ENCODE assay signal across 18 cellular contexts in genomic region chr9:33880562-33881089, GRCh38.
A peak's percentile ranks its signal among the peaks of the same experiment; 100 is the strongest.
DNase-seq lines count a peak whose midpoint lies in the region; ATAC-seq lines count a peak whose summit lies in the region.
"Had no signal": no experiment of that assay in that cellular context is flagged by ENCODE, and none has a peak within 500 bp of the region (broad histone marks: within the 10 kb centered on the region; RNA-seq: fewer than 3 reads in every experiment).

No MANE protein-coding gene starts in this region.

- H3K4ac ChIP-seq in neuronal stem cell (ENCODE audit: low read length), result no peak overlapping the region

- CTCF ChIA-PET in activated CD4-positive, alpha-beta memory T cell treated with anti-CD3 and anti-CD28 coated beads for 36 hours (lab: Charles Lee), result interaction anchor here (1.1 kb wide), 1 partner anchor 29 kb away, joined by 3 read pairs; no protein-coding TSS in a partner anchor
- CTCF ChIA-PET in activated CD4-positive, alpha-beta memory T cell treated with anti-CD3 and anti-CD28 coated beads, Interleukin-2, amount 10 ng/mL, durations not matched to agents 7 days and 5 days (lab: Charles Lee), result no interaction called here

- no peaks in the 10 kb centered on the region for H3K36me3 Mint-ChIP-seq in activated CD4-positive, alpha-beta memory T cell treated with anti-CD3 and anti-CD28 coated beads for 36 hours
- H3K36me3 Mint-ChIP-seq in activated CD4-positive, alpha-beta memory T cell treated with anti-CD3 and anti-CD28 coated beads, Interleukin-2, amount 10 ng/mL, durations not matched to agents 7 days and 5 days (ENCODE audit: low read depth), result no peaks in the 10 kb centered on the region

- no peaks in the 10 kb centered on the region for H3K27me3 ChIP-seq in H7 (ENCODE audit: control insufficient read depth, insufficient read depth, low read length)
- no peaks in the 10 kb centered on the region for H3K27me3 ChIP-seq in neuronal stem cell (ENCODE audit: control insufficient read depth in 3 of 3, insufficient read depth in 3 of 3, low read depth in 1 of 3, low read length in 3 of 3)
- H3K27me3 ChIP-seq: heart right ventricle, sigmoid colon, stomach, vagina had no signal

- H2BK12ac ChIP-seq in neuronal stem cell (ENCODE audit: low read length), result no peak overlapping the region

- no peaks in the 10 kb centered on the region for H3K9me3 ChIP-seq in neuronal stem cell (replicated peaks in 1 of 2; ENCODE audit: control insufficient read depth in 2 of 2, insufficient read depth in 1 of 2, low read depth in 1 of 2, low read length in 2 of 2)
- H3K9me3 ChIP-seq: heart right ventricle, sigmoid colon, stomach, vagina had no signal

- H3K4me3 ChIP-seq in H7 (ENCODE audit: insufficient read depth, low read depth, low read length) (no peak overlapping the region), neuronal stem cell (ENCODE audit: low read length in 2 of 2) (no peak overlapping the region)
- H3K4me3 ChIP-seq: heart right ventricle, sigmoid colon, vagina had no signal

- WGBS in neuronal stem cell (ENCODE audit: extremely low coverage in 2 of 2, insufficient read length in 2 of 2, insufficient replicate concordance in 1 of 2), 2 donors, result no CpG with 5 or more reads among the region's 5 CpGs

- no peaks in the 10 kb centered on the region for H3K9me3 Mint-ChIP-seq in activated CD4-positive, alpha-beta memory T cell treated with anti-CD3 and anti-CD28 coated beads for 36 hours
- H3K9me3 Mint-ChIP-seq in activated CD4-positive, alpha-beta memory T cell treated with anti-CD3 and anti-CD28 coated beads, Interleukin-2, amount 10 ng/mL, durations not matched to agents 7 days and 5 days, result no peaks in the 10 kb centered on the region
- H3K9me3 Mint-ChIP-seq: neural crest cell had no signal

- H3K4me3 Mint-ChIP-seq in activated CD4-positive, alpha-beta memory T cell treated with anti-CD3 and anti-CD28 coated beads for 36 hours, result no peak overlapping the region
- H3K4me3 Mint-ChIP-seq in activated CD4-positive, alpha-beta memory T cell treated with anti-CD3 and anti-CD28 coated beads, Interleukin-2, amount 10 ng/mL, durations not matched to agents 7 days and 5 days, result no peak overlapping the region
- H3K4me3 Mint-ChIP-seq: neural crest cell had no signal

- H2AK5ac ChIP-seq in neuronal stem cell (ENCODE audit: low read depth, low read length), result no peak overlapping the region

- ATAC-seq in GM18519 (IDR thresholded peaks at IDR 0.05; ENCODE audit: low FRiP score, unreplicated experiment), result no peak

- H3K79me1 ChIP-seq in neuronal stem cell (ENCODE audit: low read depth, low read length), result peaks cover 2% of the 10 kb centered on the region

- no peaks in the 10 kb centered on the region for H3K27me3 Mint-ChIP-seq in activated CD4-positive, alpha-beta memory T cell treated with anti-CD3 and anti-CD28 coated beads for 36 hours
- no peaks in the 10 kb centered on the region for H3K27me3 Mint-ChIP-seq in activated CD4-positive, alpha-beta memory T cell treated with anti-CD3 and anti-CD28 coated beads, Interleukin-2, amount 10 ng/mL, durations not matched to agents 7 days and 5 days

- H3K9ac ChIP-seq in neuronal stem cell (ENCODE audit: low read depth, low read length, poor library complexity), result no peak overlapping the region

- no peak overlapping the region for H2AFZ ChIP-seq in neuronal stem cell (ENCODE audit: low read length)

- H4K91ac ChIP-seq in neuronal stem cell (ENCODE audit: low read depth, low read length, poor library complexity), result no peak overlapping the region

- POLR2A ChIA-PET in activated CD4-positive, alpha-beta memory T cell treated with anti-CD3 and anti-CD28 coated beads for 36 hours (lab: Charles Lee), result no interaction called here
- POLR2A ChIA-PET in activated CD4-positive, alpha-beta memory T cell treated with anti-CD3 and anti-CD28 coated beads, Interleukin-2, amount 10 ng/mL, durations not matched to agents 7 days and 5 days (lab: Charles Lee), result interaction anchor here (0.6 kb wide), 1 partner anchor 10 kb away, joined by 3 read pairs; no protein-coding TSS in a partner anchor

- no peak for DNase-seq in activated CD4-positive, alpha-beta memory T cell treated with anti-CD3 and anti-CD28 coated beads for 36 hours
- no peak for DNase-seq in activated CD4-positive, alpha-beta memory T cell treated with anti-CD3 and anti-CD28 coated beads, Interleukin-2, amount 10 ng/mL, durations not matched to agents 7 days and 5 days
- peak; percentile 26 for DNase-seq in H7
- DNase-seq in cerebellar cortex (ENCODE audit: low spot score), result peak; percentile 47
- DNase-seq in neuronal stem cell (ENCODE audit: low spot score), result peak; percentile 12
- DNase-seq in SK-N-DZ (ENCODE audit: low spot score), result no peak
- no peak for DNase-seq in AG08396 (ENCODE audit: low spot score)
- DNase-seq: activated CD8-positive, alpha-beta memory T cell treated with anti-CD3 and anti-CD28 coated beads for 24 hours; COR-L47; heart right ventricle; left cardiac atrium; NCI-H2171 treated with DMSO at 0.1 percent for 48 hours; sigmoid colon; stomach; T-helper 9 cell had no signal

- intact Hi-C loops in activated CD4-positive, alpha-beta memory T cell treated with anti-CD3 and anti-CD28 coated beads for 36 hours (cut with micrococcal nuclease), result loop anchor here (2.0 to 5.0 kb wide), 2 partner anchors 43 to 62 kb away; no protein-coding TSS in a partner anchor

- no peak overlapping the region for H3K18ac ChIP-seq in neuronal stem cell (ENCODE audit: low read length)

- H3K23ac ChIP-seq in neuronal stem cell (ENCODE audit: low read depth, low read length, poor library complexity), result no peak overlapping the region

- peaks cover 64% of the 10 kb centered on the region for H3K4me1 Mint-ChIP-seq in activated CD4-positive, alpha-beta memory T cell treated with anti-CD3 and anti-CD28 coated beads for 36 hours (ENCODE audit: low read depth)
- H3K4me1 Mint-ChIP-seq in activated CD4-positive, alpha-beta memory T cell treated with anti-CD3 and anti-CD28 coated beads, Interleukin-2, amount 10 ng/mL, durations not matched to agents 7 days and 5 days, result peaks cover 7% of the 10 kb centered on the region

- no peak overlapping the region for H4K8ac ChIP-seq in neuronal stem cell (ENCODE audit: low read depth, low read length)

- H2BK120ac ChIP-seq in neuronal stem cell (ENCODE audit: low read depth, low read length), result no peak overlapping the region

- H3K4me2 ChIP-seq in neuronal stem cell (ENCODE audit: insufficient read depth, low read length, poor library complexity, severe bottlenecking), result peak overlapping the region; percentile 14

- H3K4me1 ChIP-seq in neuronal stem cell (ENCODE audit: control insufficient read depth in 2 of 2, insufficient read depth in 1 of 2, low read depth in 1 of 2, low read length in 2 of 2), result peaks cover 3% of the 10 kb centered on the region in 2 donors

- H3K36me3 ChIP-seq in H7 (replicated peaks; ENCODE audit: control insufficient read depth, insufficient read depth, low read length) (no peaks in the 10 kb centered on the region), neuronal stem cell (replicated peaks in 1 of 2; ENCODE audit: control insufficient read depth in 2 of 2, insufficient read depth in 2 of 2, low read length in 2 of 2) (peaks cover 0 to 3% of the 10 kb centered on the region in 2 donors)
- H3K36me3 ChIP-seq: heart right ventricle, sigmoid colon, stomach, vagina had no signal

- H3K27ac Mint-ChIP-seq in activated CD4-positive, alpha-beta memory T cell treated with anti-CD3 and anti-CD28 coated beads for 36 hours, result peak overlapping the region; percentile 72
- H3K27ac Mint-ChIP-seq in activated CD4-positive, alpha-beta memory T cell treated with anti-CD3 and anti-CD28 coated beads, Interleukin-2, amount 10 ng/mL, durations not matched to agents 7 days and 5 days, result no peak overlapping the region

- H3K14ac ChIP-seq in neuronal stem cell (ENCODE audit: low read length), result no peak overlapping the region

- H2BK15ac ChIP-seq in neuronal stem cell (ENCODE audit: low read length), result no peak overlapping the region

- no peak overlapping the region for H3K27ac ChIP-seq in neuronal stem cell (replicated peaks; ENCODE audit: low read length)
- H3K27ac ChIP-seq: sigmoid colon, stomach, vagina had no signal

- no peak overlapping the region for H2BK5ac ChIP-seq in neuronal stem cell (ENCODE audit: low read length)

Comparison
In these comparisons a context has a peak if more than half of its experiments do, and no peak if none do; other contexts are left out.
1. DNase-seq: peak in H7 (single experiment), cerebellar cortex (single experiment) and neuronal stem cell (single experiment); none in activated CD4-positive, alpha-beta memory T cell treated with anti-CD3 and anti-CD28 coated beads for 36 hours (single experiment), activated CD4-positive, alpha-beta memory T cell treated with anti-CD3 and anti-CD28 coated beads, Interleukin-2, amount 10 ng/mL, durations not matched to agents 7 days and 5 days (single experiment), SK-N-DZ (single experiment) and AG08396 (single experiment).